ENCODE assay signal across 9 cellular contexts in the genomic region with DNA sequence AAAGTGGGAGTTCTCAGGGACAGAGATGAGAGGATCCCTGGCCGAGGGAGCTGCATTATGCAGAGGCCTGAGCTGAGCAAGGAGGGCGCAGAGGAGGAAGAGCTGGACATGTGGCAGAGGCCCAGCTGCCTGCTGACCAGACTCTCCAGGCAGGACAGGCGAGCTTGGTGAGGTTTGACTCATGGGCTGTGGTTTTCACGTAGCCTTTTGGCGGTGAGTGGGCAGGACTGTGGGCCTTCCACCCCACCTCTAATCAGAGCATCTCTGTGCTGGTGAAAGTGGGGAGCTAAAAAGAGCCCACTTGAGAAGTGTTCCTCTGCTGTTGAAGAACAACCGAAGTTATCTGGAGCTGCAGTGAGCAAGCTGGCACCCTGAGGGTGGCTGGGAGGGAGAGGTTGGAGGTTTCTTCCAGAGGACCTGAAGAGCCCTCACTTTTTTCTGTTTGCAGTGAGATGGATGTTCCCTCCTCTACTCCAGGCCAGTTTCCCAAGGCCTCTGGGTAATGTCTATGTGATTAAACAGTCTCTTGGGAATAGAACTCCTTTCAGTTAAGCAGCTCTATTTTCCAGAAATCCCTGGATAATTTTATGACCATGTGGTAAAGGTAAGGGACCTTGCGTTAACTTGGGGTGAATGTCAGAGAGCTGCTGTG. TPM values are rescaled to one million over a fixed set of nuclear protein-coding genes. Genes with fewer than 3 reads are reported as not detected.
A peak's percentile ranks its signal among the peaks of the same experiment; 100 is the strongest.
DNase-seq lines count a peak whose midpoint lies in the region; ATAC-seq and TF ChIP-seq lines count a peak whose summit lies in the region.
"Had no signal": no experiment of that assay in that cellular context is flagged by ENCODE, and none has a peak within 500 bp of the region (broad histone marks: within the 10 kb centered on the region; RNA-seq: fewer than 3 reads in every experiment).

No MANE protein-coding gene starts in this region.

- no peak overlapping the region for H2AFZ ChIP-seq in fibroblast of lung (ENCODE audit: low read length)

- peak; percentile 69 for DNase-seq in AG09309 (ENCODE audit: low read depth)
- DNase-seq in RPMI7951 (ENCODE audit: low read depth): peak; percentile 90
- peak; percentile 69 to 95 for DNase-seq in fibroblast of lung (ENCODE audit: low read depth in 2 of 2)
- no peak for DNase-seq in omental fat pad (ENCODE audit: low spot score)
- DNase-seq in activated T-cell treated with anti-CD3 and anti-CD28 coated beads, Interleukin-2, amount 50 U/mL, for 1 hour: no peak
- no peak for DNase-seq in stimulated activated CD4-positive, alpha-beta T cell treated with anti-CD3 and anti-CD28 coated beads, Interleukin-4, amount 100 ng/mL, for 4 hours
- DNase-seq: effector memory CD8-positive, alpha-beta T cell had no signal

- H3K9ac ChIP-seq in fibroblast of lung (ENCODE audit: insufficient read depth, low read length): no peak overlapping the region

- peaks cover 22% of the 10 kb centered on the region for H3K4me1 ChIP-seq in fibroblast of lung (ENCODE audit: control insufficient read depth, extremely low read depth, insufficient read depth, low read length)

- H3K36me3 ChIP-seq in fibroblast of lung (ENCODE audit: control insufficient read depth, insufficient read depth, low read length): no peaks in the 10 kb centered on the region

- H4K20me1 ChIP-seq in fibroblast of lung (ENCODE audit: control insufficient read depth, extremely low read depth, insufficient read depth, low read length): no peaks in the 10 kb centered on the region

- H3K4me3 ChIP-seq in AG09309 (ENCODE audit: control insufficient read depth, low read depth, low read length) (no peak overlapping the region), fibroblast of lung (replicated peaks in 1 of 4; ENCODE audit: control extremely low read depth in 1 of 4, insufficient read depth in 1 of 4, low read depth in 3 of 4, low read length in 4 of 4) (no peak overlapping the region)

- peak; percentile 74 for ATAC-seq in omental fat pad (ENCODE audit: low FRiP score)
- no peak for ATAC-seq in GM21367 (IDR thresholded peaks at IDR 0.05; ENCODE audit: unreplicated experiment)
- ATAC-seq in GM18907 (IDR thresholded peaks at IDR 0.05; ENCODE audit: unreplicated experiment): no peak
- ATAC-seq: effector memory CD8-positive, alpha-beta T cell had no signal

- peaks cover 63% of the 10 kb centered on the region for H3K79me2 ChIP-seq in fibroblast of lung (ENCODE audit: control insufficient read depth, insufficient read depth, low read length)

- peak overlapping the region; percentile 49 for H3K27ac ChIP-seq in fibroblast of lung (ENCODE audit: insufficient read depth, low read length)

- TF ChIP-seq CTCF in AG09309 (IDR thresholded peaks at IDR 0.05; ENCODE audit: control insufficient read depth, insufficient read depth, low read depth, low read length, missing control alignments): no peak
- no peak for TF ChIP-seq CTCF in fibroblast of lung (conservative IDR thresholded peaks at IDR 0.05 in 1 of 2, IDR thresholded peaks at IDR 0.05 in 1 of 2; ENCODE audit: low read depth in 1 of 2, low read length in 2 of 2)
- no peak for TF ChIP-seq CTCF in omental fat pad (IDR thresholded peaks at IDR 0.05)

- H3K27me3 ChIP-seq in fibroblast of lung (ENCODE audit: control insufficient read depth, insufficient read depth, low read length): no peaks in the 10 kb centered on the region

- H3K4me2 ChIP-seq in fibroblast of lung (ENCODE audit: extremely low read depth, insufficient read depth, low read length): peak overlapping the region; percentile 47

- no peaks in the 10 kb centered on the region for H3K9me3 ChIP-seq in fibroblast of lung (ENCODE audit: control insufficient read depth, insufficient read depth, low read depth, low read length)

RNA-seq across cellular contexts. Expression of gene EPN2, which starts 11.9 kb away (rescaled TPM):
- total RNA-seq in RPMI7951 (2014; rRNA removed; shearing (Covaris generic)): 9.0 and 15.3 TPM in 2 replicates
- total RNA-seq in fibroblast of lung (20.3 and 36.0 TPM in 2 replicates), omental fat pad (10 to 100 TPM; 26.0 to 45.9 (median 34.6) TPM)
- polyA plus RNA-seq in fibroblast of lung: 23.8 and 27.0 TPM in 2 replicates
- polyA plus RNA-seq in fibroblast of lung (2012): 23.4 and 28.0 TPM in 2 replicates
- 26.4 and 37.9 TPM in 2 replicates for polyA minus RNA-seq in fibroblast of lung (ENCODE audit: low replicate concordance)

Comparison
In these comparisons a context has a peak if more than half of its experiments do, and no peak if none do; other contexts are left out.
1. DNase-seq: peak in AG09309 (single experiment), RPMI7951 (single experiment) and fibroblast of lung (2 of 2); none in omental fat pad (single experiment), activated T-cell treated with anti-CD3 and anti-CD28 coated beads, Interleukin-2, amount 50 U/mL, for 1 hour (single experiment) and stimulated activated CD4-positive, alpha-beta T cell treated with anti-CD3 and anti-CD28 coated beads, Interleukin-4, amount 100 ng/mL, for 4 hours (0 of 2).